15 cellular contexts compared by ENCODE assay signal in the genomic region with DNA sequence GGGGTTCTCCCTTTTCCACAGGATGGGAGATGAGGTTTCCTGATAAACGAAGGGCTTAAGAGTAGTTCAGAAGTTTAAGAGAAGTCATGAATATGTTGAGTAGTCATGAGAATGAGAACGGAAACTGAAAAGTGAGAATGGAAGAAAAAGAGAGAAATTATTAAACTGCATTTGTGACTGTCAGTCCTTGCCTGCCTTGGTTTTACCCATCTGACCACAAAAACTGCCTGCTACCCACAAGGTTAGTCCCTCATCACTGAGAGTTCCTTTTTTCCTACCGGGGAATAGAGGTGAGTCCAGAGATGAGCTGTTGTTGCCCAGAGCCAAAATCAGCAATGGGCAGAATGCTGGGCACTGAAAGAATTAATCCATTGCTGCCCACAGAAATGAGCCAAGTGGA.
A peak's percentile ranks its signal among the peaks of the same experiment; 100 is the strongest.
DNase-seq lines count a peak whose midpoint lies in the region; ATAC-seq, FAIRE-seq and TF ChIP-seq lines count a peak whose summit lies in the region.
"Had no signal": no experiment of that assay in that cellular context is flagged by ENCODE, and none has a peak within 500 bp of the region (broad histone marks: within the 10 kb centered on the region; RNA-seq: fewer than 3 reads in every experiment).

No MANE protein-coding gene starts in this region.

- POLR2A ChIA-PET in GM12878 (lab: Charles Lee): interaction anchor here (0.8 to 1.0 kb wide), 2 partner anchors 16 to 46 kb away, joined by 3 to 4 read pairs; no protein-coding TSS in a partner anchor

- ATAC-seq in GM18873 (IDR thresholded peaks at IDR 0.05; ENCODE audit: low FRiP score, unreplicated experiment) (peak; percentile 97), GM21526 (IDR thresholded peaks at IDR 0.05; ENCODE audit: low FRiP score, unreplicated experiment) (peak; percentile 92), HG03097 (IDR thresholded peaks at IDR 0.05; ENCODE audit: low FRiP score, unreplicated experiment) (peak; percentile 91), GM12878 (peak; percentile 96)
- ATAC-seq: heart left ventricle had no signal

- intact Hi-C loops in GM12878 (cut with micrococcal nuclease; ENCODE audit: unreplicated experiment): no loop called here

- no peak overlapping the region for H3K27ac ChIP-seq in GM12878 (ENCODE audit: control insufficient read depth, insufficient read depth)
- H3K27ac ChIP-seq: heart left ventricle, RWPE1, sigmoid colon had no signal

- peak overlapping the region; percentile 19 for H3K4me2 ChIP-seq in GM12878 (ENCODE audit: control insufficient read depth, insufficient read depth)

- H3K9me3 ChIP-seq in GM12878 (replicated peaks; ENCODE audit: control insufficient read depth, insufficient read depth, low read length): no peaks in the 10 kb centered on the region; the same call in 2 of the 3 replicates
- H3K9me3 ChIP-seq: heart left ventricle, sigmoid colon had no signal

- H3K4me1 ChIP-seq in GM12878 (ENCODE audit: control insufficient read depth, insufficient read depth, low read length): peaks cover 9% of the 10 kb centered on the region

- no peak overlapping the region for H2AFZ ChIP-seq in GM12878 (ENCODE audit: control insufficient read depth, low read depth, low read length)

- no TSS peak for BruUV-seq in GM12878 (replicated peaks; lab: Mats Ljungman, UMichigan)

- TF ChIP-seq POLR2A in GM12878 (IDR thresholded peaks at IDR 0.05; ENCODE audit: low read depth, low read length): no peak

- peak overlapping the region; percentile 17; the same call in 1 of the 2 replicates for H3K4me3 ChIP-seq in GM12878
- H3K4me3 ChIP-seq: heart left ventricle, sigmoid colon had no signal

- SMC1A ChIA-PET in GM12878 (lab: Charles Lee; ENCODE audit: uncharacterized antibody, unreplicated experiment): interaction anchor here (0.7 to 5.0 kb wide), 13 partner anchors 9 to 277 kb away, joined by 3 to 29 read pairs (median 3); no protein-coding TSS in a partner anchor

- RAD21 ChIA-PET in GM12878 (lab: Charles Lee; ENCODE audit: unreplicated experiment): interaction anchor here (1.4 to 1.8 kb wide), 4 partner anchors 17 to 1333 kb away, joined by 3 to 10 read pairs (median 6); no protein-coding TSS in a partner anchor

- peak; percentile 75 for DNase-seq in GM12878 (ENCODE audit: low read depth, low spot score)
- no peak for DNase-seq in DMS53 treated with DMSO at 0.1 percent for 48 hours (lab: John Stamatoyannopoulos, UW; ENCODE audit: unreplicated experiment)
- no peak for DNase-seq in activated gamma-delta T cell treated with Interleukin-2 at 50 U/mL for 16 hours
- DNase-seq in dermis blood vessel endothelial cell: no peak
- no peak for DNase-seq in activated CD8-positive, alpha-beta memory T cell treated with anti-CD3 and anti-CD28 coated beads, Interleukin-2, amount 50 U/mL, for 4 hours
- DNase-seq: activated naive CD4-positive, alpha-beta T cell treated with anti-CD3 and anti-CD28 coated beads, Interleukin-2, amount 10 ng/mL, durations not matched to agents 7 days and 5 days; DMS53; H7; heart left ventricle; NCI-H1105 treated with DMSO at 0.1 percent for 48 hours; sigmoid colon had no signal

- in situ Hi-C loops in GM12878 (cut with MboI): no loop called here

- CTCF ChIA-PET in GM12878 (lab: Yijun Ruan, JAX): interaction anchor here (0.9 to 2.5 kb wide), 4 partner anchors 8 to 91 kb away, joined by 3 to 9 read pairs (median 5); no protein-coding TSS in a partner anchor

- H3K36me3 ChIP-seq in GM12878 (ENCODE audit: control insufficient read depth in 2 of 2, insufficient read depth in 2 of 2, low read length in 1 of 2): no peaks in the 10 kb centered on the region
- H3K36me3 ChIP-seq: heart left ventricle, sigmoid colon had no signal

- peak; percentile 45 to 77; a peak in 3 of 4 replicates for TF ChIP-seq EP300 in GM12878 (IDR thresholded peaks at IDR 0.05; ENCODE audit: borderline replicate concordance in 1 of 2, control insufficient read depth in 1 of 2, low read depth in 2 of 2, low read length in 2 of 2)

- no peak overlapping the region for H3K9ac ChIP-seq in GM12878 (ENCODE audit: control insufficient read depth, insufficient read depth, low read length)

- FAIRE-seq in GM12878 (lab: Jason Lieb, UNC): peak; percentile 96

- no peaks in the 10 kb centered on the region for H4K20me1 ChIP-seq in GM12878 (ENCODE audit: control insufficient read depth, insufficient read depth)

- no peak for TF ChIP-seq RAD21 in GM12878 (IDR thresholded peaks at IDR 0.05; ENCODE audit: insufficient read depth, low read depth, low read length)

- WGBS in GM12878 (ENCODE audit: insufficient coverage, insufficient replicate concordance, low lambda C conversion rate, missing lambda C conversion rate): 0% methylated on average over 3 of the region's 3 CpGs

- no peak for TF ChIP-seq CTCF in GM12878 (IDR thresholded peaks at IDR 0.05 in 2 of 3, conservative IDR thresholded peaks at IDR 0.05 in 1 of 3; ENCODE audit: control insufficient read depth in 2 of 3, extremely low read depth in 1 of 3, insufficient read depth in 1 of 3, low read depth in 3 of 3, low read length in 3 of 3)

- no peaks in the 10 kb centered on the region for H3K79me2 ChIP-seq in GM12878 (ENCODE audit: control insufficient read depth, insufficient read depth, low read length)

- H3K27me3 ChIP-seq in GM12878 (replicated peaks in 1 of 2; ENCODE audit: control insufficient read depth in 2 of 2, insufficient read depth in 2 of 2, low read length in 1 of 2): no peaks in the 10 kb centered on the region
- H3K27me3 ChIP-seq: heart left ventricle, sigmoid colon had no signal

TF ChIP-seq in GM12878, 131 proteins besides CTCF, POLR2A, EP300 and RAD21 (continues in another document):
- TF ChIP-seq BHLHE40 (IDR thresholded peaks at IDR 0.05; ENCODE audit: borderline replicate concordance in 1 of 2, low read depth in 2 of 2, low read length in 1 of 2) (peak in 1 of 2 experiments; percentile 48; a peak in 1 of 4 replicates), CBFB (IDR thresholded peaks at IDR 0.05; ENCODE audit: low read depth) (peak; percentile 69), IRF4 (IDR thresholded peaks at IDR 0.05; ENCODE audit: low read depth, low read length) (peak; percentile 57; the same call in 1 of the 2 replicates), HDAC6 (IDR thresholded peaks at IDR 0.05; ENCODE audit: unreplicated experiment) (no peak), ZNF622 (IDR thresholded peaks at IDR 0.05) (no peak), CREM (IDR thresholded peaks at IDR 0.05; ENCODE audit: low read depth) (peak; percentile 60; the same call in 1 of the 2 replicates), BMI1 (IDR thresholded peaks at IDR 0.05; ENCODE audit: borderline replicate concordance) (peak; percentile 52; the same call in 1 of the 2 replicates), BCL11A (IDR thresholded peaks at IDR 0.05; ENCODE audit: low read depth, low read length) (peak; percentile 80; the same call in 1 of the 2 replicates), SMC3 (IDR thresholded peaks at IDR 0.05; ENCODE audit: borderline replicate concordance, low read length) (no peak)
- TF ChIP-seq, protein P1, sequence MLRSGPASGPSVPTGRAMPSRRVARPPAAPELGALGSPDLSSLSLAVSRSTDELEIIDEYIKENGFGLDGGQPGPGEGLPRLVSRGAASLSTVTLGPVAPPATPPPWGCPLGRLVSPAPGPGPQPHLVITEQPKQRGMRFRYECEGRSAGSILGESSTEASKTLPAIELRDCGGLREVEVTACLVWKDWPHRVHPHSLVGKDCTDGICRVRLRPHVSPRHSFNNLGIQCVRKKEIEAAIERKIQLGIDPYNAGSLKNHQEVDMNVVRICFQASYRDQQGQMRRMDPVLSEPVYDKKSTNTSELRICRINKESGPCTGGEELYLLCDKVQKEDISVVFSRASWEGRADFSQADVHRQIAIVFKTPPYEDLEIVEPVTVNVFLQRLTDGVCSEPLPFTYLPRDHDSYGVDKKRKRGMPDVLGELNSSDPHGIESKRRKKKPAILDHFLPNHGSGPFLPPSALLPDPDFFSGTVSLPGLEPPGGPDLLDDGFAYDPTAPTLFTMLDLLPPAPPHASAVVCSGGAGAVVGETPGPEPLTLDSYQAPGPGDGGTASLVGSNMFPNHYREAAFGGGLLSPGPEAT (IDR thresholded peaks at IDR 0.05; ENCODE audit: low read depth): peak; percentile 96
- TF ChIP-seq, protein P2, sequence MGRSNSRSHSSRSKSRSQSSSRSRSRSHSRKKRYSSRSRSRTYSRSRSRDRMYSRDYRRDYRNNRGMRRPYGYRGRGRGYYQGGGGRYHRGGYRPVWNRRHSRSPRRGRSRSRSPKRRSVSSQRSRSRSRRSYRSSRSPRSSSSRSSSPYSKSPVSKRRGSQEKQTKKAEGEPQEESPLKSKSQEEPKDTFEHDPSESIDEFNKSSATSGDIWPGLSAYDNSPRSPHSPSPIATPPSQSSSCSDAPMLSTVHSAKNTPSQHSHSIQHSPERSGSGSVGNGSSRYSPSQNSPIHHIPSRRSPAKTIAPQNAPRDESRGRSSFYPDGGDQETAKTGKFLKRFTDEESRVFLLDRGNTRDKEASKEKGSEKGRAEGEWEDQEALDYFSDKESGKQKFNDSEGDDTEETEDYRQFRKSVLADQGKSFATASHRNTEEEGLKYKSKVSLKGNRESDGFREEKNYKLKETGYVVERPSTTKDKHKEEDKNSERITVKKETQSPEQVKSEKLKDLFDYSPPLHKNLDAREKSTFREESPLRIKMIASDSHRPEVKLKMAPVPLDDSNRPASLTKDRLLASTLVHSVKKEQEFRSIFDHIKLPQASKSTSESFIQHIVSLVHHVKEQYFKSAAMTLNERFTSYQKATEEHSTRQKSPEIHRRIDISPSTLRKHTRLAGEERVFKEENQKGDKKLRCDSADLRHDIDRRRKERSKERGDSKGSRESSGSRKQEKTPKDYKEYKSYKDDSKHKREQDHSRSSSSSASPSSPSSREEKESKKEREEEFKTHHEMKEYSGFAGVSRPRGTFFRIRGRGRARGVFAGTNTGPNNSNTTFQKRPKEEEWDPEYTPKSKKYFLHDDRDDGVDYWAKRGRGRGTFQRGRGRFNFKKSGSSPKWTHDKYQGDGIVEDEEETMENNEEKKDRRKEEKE (IDR thresholded peaks at IDR 0.05): no peak
- TF ChIP-seq, protein P3, sequence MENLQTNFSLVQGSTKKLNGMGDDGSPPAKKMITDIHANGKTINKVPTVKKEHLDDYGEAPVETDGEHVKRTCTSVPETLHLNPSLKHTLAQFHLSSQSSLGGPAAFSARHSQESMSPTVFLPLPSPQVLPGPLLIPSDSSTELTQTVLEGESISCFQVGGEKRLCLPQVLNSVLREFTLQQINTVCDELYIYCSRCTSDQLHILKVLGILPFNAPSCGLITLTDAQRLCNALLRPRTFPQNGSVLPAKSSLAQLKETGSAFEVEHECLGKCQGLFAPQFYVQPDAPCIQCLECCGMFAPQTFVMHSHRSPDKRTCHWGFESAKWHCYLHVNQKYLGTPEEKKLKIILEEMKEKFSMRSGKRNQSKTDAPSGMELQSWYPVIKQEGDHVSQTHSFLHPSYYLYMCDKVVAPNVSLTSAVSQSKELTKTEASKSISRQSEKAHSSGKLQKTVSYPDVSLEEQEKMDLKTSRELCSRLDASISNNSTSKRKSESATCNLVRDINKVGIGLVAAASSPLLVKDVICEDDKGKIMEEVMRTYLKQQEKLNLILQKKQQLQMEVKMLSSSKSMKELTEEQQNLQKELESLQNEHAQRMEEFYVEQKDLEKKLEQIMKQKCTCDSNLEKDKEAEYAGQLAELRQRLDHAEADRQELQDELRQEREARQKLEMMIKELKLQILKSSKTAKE (IDR thresholded peaks at IDR 0.05; ENCODE audit: low read depth, poor library complexity, severe bottlenecking): peak; percentile 70
